ENCODE assay signal across 18 cellular contexts in genomic region chrX:132738951-132739350, GRCh38.
A peak's percentile ranks its signal among the peaks of the same experiment; 100 is the strongest.
DNase-seq lines count a peak whose midpoint lies in the region; ATAC-seq and TF ChIP-seq lines count a peak whose summit lies in the region.
"Had no signal": no experiment of that assay in that cellular context is flagged by ENCODE, and none has a peak within 500 bp of the region (broad histone marks: within the 10 kb centered on the region; RNA-seq: fewer than 3 reads in every experiment).

No MANE protein-coding gene starts in this region.

- CTCF ChIA-PET in activated CD8-positive, alpha-beta T cell treated with anti-CD3 and anti-CD28 coated beads for 36 hours (lab: Charles Lee), result no interaction called here

- DNase-seq in ELF-1 (ENCODE audit: low read depth, low spot score) (peak; percentile 68), islet precursor cell (peak; percentile 75), H4 (ENCODE audit: low spot score) (no peak), HFFc6 (no peak), brain microvascular endothelial cell (no peak)
- no peak for DNase-seq in natural killer cell treated with Interleukin-12 subunit alpha and Interleukin-12 subunit beta and Interleukin-15 and Interleukin-18, amount 100 ng/mL, for 72 hours (ENCODE audit: low spot score)
- DNase-seq in activated CD8-positive, alpha-beta T cell treated with anti-CD3 and anti-CD28 coated beads for 36 hours, result no peak
- DNase-seq: BE2C; CD8-positive, alpha-beta T cell; COR-L47; DMS153; DMS79 treated with DMSO at 0.1 percent for 48 hours; GM23248; H7; KG1 had no signal

- POLR2A ChIA-PET in activated CD8-positive, alpha-beta T cell treated with anti-CD3 and anti-CD28 coated beads for 36 hours (lab: Charles Lee), result no interaction called here

- in situ Hi-C loops in brain microvascular endothelial cell (cut with HindIII; ENCODE audit: low pct_ligation_motif_present, low sequenced_read_pairs), result no loop called here

- no peaks in the 10 kb centered on the region for H3K9me3 ChIP-seq in KOPT-K1 (ENCODE audit: insufficient read depth, low read length, poor library complexity, severe bottlenecking)
- H3K9me3 ChIP-seq: BE2C had no signal

- H3K4me3 Mint-ChIP-seq in natural killer cell treated with Interleukin-12 subunit alpha and Interleukin-12 subunit beta and Interleukin-15 and Interleukin-18, amount 100 ng/mL, for 72 hours, result peak overlapping the region; percentile 54
- no peak overlapping the region for H3K4me3 Mint-ChIP-seq in activated CD8-positive, alpha-beta T cell treated with anti-CD3 and anti-CD28 coated beads for 36 hours
- H3K4me3 Mint-ChIP-seq in HFFc6, result no peak overlapping the region
- H3K4me3 Mint-ChIP-seq: IgD-negative memory B cell had no signal

- no peak for TF ChIP-seq CTCF in activated CD8-positive, alpha-beta T cell treated with anti-CD3 and anti-CD28 coated beads for 36 hours (IDR thresholded peaks at IDR 0.05)
- TF ChIP-seq CTCF in HFFc6 (IDR thresholded peaks at IDR 0.05) (no peak), brain microvascular endothelial cell (IDR thresholded peaks at IDR 0.05; ENCODE audit: low read depth, low read length, missing control alignments) (no peak)

- H3K27ac Mint-ChIP-seq in natural killer cell treated with Interleukin-12 subunit alpha and Interleukin-12 subunit beta and Interleukin-15 and Interleukin-18, amount 100 ng/mL, for 72 hours, result peak overlapping the region; percentile 39 to 69
- H3K27ac Mint-ChIP-seq in activated CD8-positive, alpha-beta T cell treated with anti-CD3 and anti-CD28 coated beads for 36 hours, result no peak overlapping the region
- H3K27ac Mint-ChIP-seq in HFFc6, result no peak overlapping the region
- H3K27ac Mint-ChIP-seq: CD8-positive, alpha-beta T cell had no signal

- no peak for ATAC-seq in natural killer cell treated with Interleukin-12 subunit alpha and Interleukin-12 subunit beta and Interleukin-15 and Interleukin-18, amount 100 ng/mL, for 72 hours
- no peak for ATAC-seq in activated CD8-positive, alpha-beta T cell treated with anti-CD3 and anti-CD28 coated beads for 36 hours
- ATAC-seq: CD8-positive, alpha-beta T cell had no signal

- no peak overlapping the region for H3K4me3 ChIP-seq in brain microvascular endothelial cell (ENCODE audit: low read depth, low read length)
- H3K4me3 ChIP-seq: GM23248 had no signal

- H3K4me1 Mint-ChIP-seq in natural killer cell treated with Interleukin-12 subunit alpha and Interleukin-12 subunit beta and Interleukin-15 and Interleukin-18, amount 100 ng/mL, for 72 hours (ENCODE audit: low read depth in 2 of 2), result peaks cover 49 to 56% of the 10 kb centered on the region in 2 donors
- H3K4me1 Mint-ChIP-seq in activated CD8-positive, alpha-beta T cell treated with anti-CD3 and anti-CD28 coated beads for 36 hours (ENCODE audit: low read depth), result peaks cover 28% of the 10 kb centered on the region
- no peaks in the 10 kb centered on the region for H3K4me1 Mint-ChIP-seq in HFFc6 (ENCODE audit: low read depth)

- H3K36me3 Mint-ChIP-seq in natural killer cell treated with Interleukin-12 subunit alpha and Interleukin-12 subunit beta and Interleukin-15 and Interleukin-18, amount 100 ng/mL, for 72 hours, result no peaks in the 10 kb centered on the region
- H3K36me3 Mint-ChIP-seq in activated CD8-positive, alpha-beta T cell treated with anti-CD3 and anti-CD28 coated beads for 36 hours (ENCODE audit: low read depth), result no peaks in the 10 kb centered on the region
- H3K36me3 Mint-ChIP-seq in HFFc6 (ENCODE audit: low read depth), result no peaks in the 10 kb centered on the region
- H3K36me3 Mint-ChIP-seq: CD8-positive, alpha-beta T cell; IgD-negative memory B cell had no signal

- no peaks in the 10 kb centered on the region for H3K9me3 Mint-ChIP-seq in natural killer cell treated with Interleukin-12 subunit alpha and Interleukin-12 subunit beta and Interleukin-15 and Interleukin-18, amount 100 ng/mL, for 72 hours
- H3K9me3 Mint-ChIP-seq in activated CD8-positive, alpha-beta T cell treated with anti-CD3 and anti-CD28 coated beads for 36 hours, result no peaks in the 10 kb centered on the region
- H3K9me3 Mint-ChIP-seq in HFFc6, result peaks cover 4% of the 10 kb centered on the region; the same call in 1 of the 2 replicates
- H3K9me3 Mint-ChIP-seq: CD8-positive, alpha-beta T cell; IgD-negative memory B cell had no signal

- peak overlapping the region; percentile 71 for H3K27ac ChIP-seq in KOPT-K1 (ENCODE audit: low read depth, low read length, poor library complexity, severe bottlenecking)
- no peak overlapping the region for H3K27ac ChIP-seq in brain microvascular endothelial cell
- H3K27ac ChIP-seq: C4-2B, GM23248 had no signal

- H3K27me3 Mint-ChIP-seq in natural killer cell treated with Interleukin-12 subunit alpha and Interleukin-12 subunit beta and Interleukin-15 and Interleukin-18, amount 100 ng/mL, for 72 hours, result peaks cover 0 to 9% of the 10 kb centered on the region in 2 donors
- H3K27me3 Mint-ChIP-seq in activated CD8-positive, alpha-beta T cell treated with anti-CD3 and anti-CD28 coated beads for 36 hours, result no peaks in the 10 kb centered on the region
- H3K27me3 Mint-ChIP-seq in HFFc6 (ENCODE audit: insufficient read depth), result no peaks in the 10 kb centered on the region; the same call in 1 of the 2 replicates

- no peaks in the 10 kb centered on the region for H3K36me3 ChIP-seq in KOPT-K1 (ENCODE audit: insufficient read depth, low read length)
- H3K36me3 ChIP-seq in brain microvascular endothelial cell (replicated peaks), result no peaks in the 10 kb centered on the region
- H3K36me3 ChIP-seq: BE2C had no signal

- no peaks in the 10 kb centered on the region for H3K27me3 ChIP-seq in brain microvascular endothelial cell (replicated peaks)
- H3K27me3 ChIP-seq: BE2C had no signal

- intact Hi-C loops in activated CD8-positive, alpha-beta T cell treated with anti-CD3 and anti-CD28 coated beads for 36 hours (cut with micrococcal nuclease), result no loop called here

Comparison
In these comparisons a context has a peak if more than half of its experiments do, and no peak if none do; other contexts are left out.
1. DNase-seq: peak in ELF-1 (single experiment) and islet precursor cell (single experiment); none in natural killer cell treated with Interleukin-12 subunit alpha and Interleukin-12 subunit beta and Interleukin-15 and Interleukin-18, amount 100 ng/mL, for 72 hours (single experiment), activated CD8-positive, alpha-beta T cell treated with anti-CD3 and anti-CD28 coated beads for 36 hours (single experiment), H4 (single experiment), HFFc6 (single experiment) and brain microvascular endothelial cell (single experiment).
2. H3K27ac Mint-ChIP-seq: peak in natural killer cell treated with Interleukin-12 subunit alpha and Interleukin-12 subunit beta and Interleukin-15 and Interleukin-18, amount 100 ng/mL, for 72 hours (2 of 2); none in activated CD8-positive, alpha-beta T cell treated with anti-CD3 and anti-CD28 coated beads for 36 hours (single experiment) and HFFc6 (single experiment).